In genomic region chr14:70052990-70053389, GRCh38 we compare ENCODE assay signal across 10 cellular contexts.
DNase-seq lines count a peak whose midpoint lies in the region; TF ChIP-seq lines count a peak whose summit lies in the region.
"Had no signal": no experiment of that assay in that cellular context is flagged by ENCODE, and none has a peak within 500 bp of the region (broad histone marks: within the 10 kb centered on the region; RNA-seq: fewer than 3 reads in every experiment).

No MANE protein-coding gene starts in this region.

- H3K4me1 ChIP-seq in colonic mucosa, result no peaks in the 10 kb centered on the region

- no peak overlapping the region for H3K4me3 Mint-ChIP-seq in neural crest cell
- H3K4me3 Mint-ChIP-seq: mesothelial cell of epicardium had no signal

- no peak overlapping the region for H3K27ac Mint-ChIP-seq in neural crest cell (ENCODE audit: unreplicated experiment)
- H3K27ac Mint-ChIP-seq: mesothelial cell of epicardium had no signal

- no peaks in the 10 kb centered on the region for H3K27me3 ChIP-seq in colonic mucosa

- no peak overlapping the region for H3K27ac ChIP-seq in colonic mucosa
- H3K27ac ChIP-seq in coronary artery, result no peak overlapping the region
- H3K27ac ChIP-seq: 22Rv1 had no signal

- intact Hi-C loops in colonic mucosa (cut with DNase I), result no loop called here

- H3K4me1 Mint-ChIP-seq in neural crest cell, result peaks cover 17% of the 10 kb centered on the region
- H3K4me1 Mint-ChIP-seq: mesothelial cell of epicardium had no signal

- H3K4me3 ChIP-seq in colonic mucosa, result no peak overlapping the region
- H3K4me3 ChIP-seq in coronary artery, result no peak overlapping the region

- H3K36me3 ChIP-seq in colonic mucosa, result no peaks in the 10 kb centered on the region

- TF ChIP-seq CTCF in colonic mucosa (IDR thresholded peaks at IDR 0.05) (no peak), neural crest cell (conservative IDR thresholded peaks at IDR 0.05) (no peak), coronary artery (IDR thresholded peaks at IDR 0.05) (no peak)

- H3K36me3 Mint-ChIP-seq in neural crest cell (ENCODE audit: low read depth), result no peaks in the 10 kb centered on the region
- H3K36me3 Mint-ChIP-seq: mesothelial cell of epicardium had no signal

- DNase-seq in DMS 273 (lab: John Stamatoyannopoulos, UW; ENCODE audit: unreplicated experiment), result peak; percentile 43
- no peak for DNase-seq in DMS 273 treated with DMSO at 0.1 percent for 48 hours (lab: John Stamatoyannopoulos, UW)
- peak; percentile 1 for DNase-seq in NAMALWA (ENCODE audit: low spot score)
- DNase-seq in colonic mucosa, result peak; percentile 32
- peak; percentile 61 for DNase-seq in neural crest cell (ENCODE audit: low read depth, low spot score)
- DNase-seq in T-helper 9 cell, result no peak
- no peak for DNase-seq in coronary artery (ENCODE audit: low spot score)
- no peak for DNase-seq in activated T-cell treated with anti-CD3 and anti-CD28 coated beads for 4 hours

- H3K9me3 ChIP-seq in colonic mucosa, result no peaks in the 10 kb centered on the region

- no peaks in the 10 kb centered on the region for H3K27me3 Mint-ChIP-seq in neural crest cell (ENCODE audit: low read depth)

- no peak overlapping the region for H3K9ac ChIP-seq in colonic mucosa (ENCODE audit: low read depth in 2 of 2, low read length in 2 of 2)

- no peaks in the 10 kb centered on the region for H3K9me3 Mint-ChIP-seq in neural crest cell
- H3K9me3 Mint-ChIP-seq: mesothelial cell of epicardium had no signal

Comparison
In these comparisons a context has a peak if more than half of its experiments do, and no peak if none do; other contexts are left out.
1. DNase-seq: peak in DMS 273 (single experiment), NAMALWA (single experiment), colonic mucosa (single experiment) and neural crest cell (single experiment); none in DMS 273 treated with DMSO at 0.1 percent for 48 hours (single experiment), T-helper 9 cell (single experiment), coronary artery (single experiment) and activated T-cell treated with anti-CD3 and anti-CD28 coated beads for 4 hours (single experiment).